Comparison of ENCODE assay signal across 10 cellular contexts in genomic region chr12:82383930-82384513, GRCh38. TPM values are rescaled to one million over a fixed set of nuclear protein-coding genes. Genes with fewer than 3 reads are reported as not detected.
DNase-seq lines count a peak whose midpoint lies in the region; TF ChIP-seq lines count a peak whose summit lies in the region.
"Had no signal": no experiment of that assay in that cellular context is flagged by ENCODE, and none has a peak within 500 bp of the region (broad histone marks: within the 10 kb centered on the region; RNA-seq: fewer than 3 reads in every experiment).

No MANE protein-coding gene starts in this region.

- peak; percentile 5 for TF ChIP-seq CTCF in HL-60 (IDR thresholded peaks at IDR 0.05; ENCODE audit: insufficient read depth, low read length)
- peak; percentile 86 for TF ChIP-seq CTCF in VCaP (conservative IDR thresholded peaks at IDR 0.05)

- DNase-seq in NCI-H2107 treated with DMSO at 0.1 percent for 48 hours (lab: John Stamatoyannopoulos, UW; ENCODE audit: unreplicated experiment) = peak; percentile 83
- no peak for DNase-seq in NCI-H2107 (lab: John Stamatoyannopoulos, UW)
- DNase-seq in HL-60 (ENCODE audit: low read depth in 1 of 2, low spot score in 1 of 2) = no peak
- DNase-seq in medulla oblongata (ENCODE audit: extremely low spot score) = peak; percentile 31
- DNase-seq in stimulated activated CD4-positive, alpha-beta T cell treated with anti-CD3 and anti-CD28 coated beads, Interleukin-15, amount 100 ng/mL, for 24 hours = no peak
- no peak for DNase-seq in stimulated activated naive CD4-positive, alpha-beta T cell (lab: John Stamatoyannopoulos, UW)
- DNase-seq in activated T-helper 1 cell treated with anti-CD3 and anti-CD28 coated beads, Interleukin-12 subunit alpha, Interleukin-12 subunit beta, Interleukin-2, Interleukin-4 antibody, amounts not matched to agents 30 ng/mL and 10 ng/mL and 1 ng/mL, durations not matched to agents 14 hours and 24 hours and 36 hours (ENCODE audit: low spot score) = no peak
- DNase-seq: right cardiac atrium had no signal

- no peak overlapping the region for H3K4me3 ChIP-seq in HL-60 (replicated peaks; ENCODE audit: insufficient read depth, low read length)

- H3K9me3 Mint-ChIP-seq in activated T-helper 1 cell treated with anti-CD3 and anti-CD28 coated beads, Interleukin-12 subunit alpha, Interleukin-12 subunit beta, Interleukin-2, Interleukin-4 antibody, amounts not matched to agents 30 ng/mL and 10 ng/mL and 1 ng/mL, durations not matched to agents 14 hours and 24 hours and 36 hours = no peaks in the 10 kb centered on the region

- H3K4me1 Mint-ChIP-seq in activated T-helper 1 cell treated with anti-CD3 and anti-CD28 coated beads, Interleukin-12 subunit alpha, Interleukin-12 subunit beta, Interleukin-2, Interleukin-4 antibody, amounts not matched to agents 30 ng/mL and 10 ng/mL and 1 ng/mL, durations not matched to agents 14 hours and 24 hours and 36 hours (ENCODE audit: low read depth) = no peaks in the 10 kb centered on the region

- intact Hi-C loops in activated T-helper 1 cell treated with anti-CD3 and anti-CD28 coated beads, Interleukin-12 subunit alpha, Interleukin-12 subunit beta, Interleukin-2, Interleukin-4 antibody, amounts not matched to agents 30 ng/mL and 10 ng/mL and 1 ng/mL, durations not matched to agents 14 hours and 24 hours and 36 hours (cut with micrococcal nuclease) = no loop called here

- H3K27ac Mint-ChIP-seq in activated T-helper 1 cell treated with anti-CD3 and anti-CD28 coated beads, Interleukin-12 subunit alpha, Interleukin-12 subunit beta, Interleukin-2, Interleukin-4 antibody, amounts not matched to agents 30 ng/mL and 10 ng/mL and 1 ng/mL, durations not matched to agents 14 hours and 24 hours and 36 hours = no peak overlapping the region

- H3K4me3 Mint-ChIP-seq in activated T-helper 1 cell treated with anti-CD3 and anti-CD28 coated beads, Interleukin-12 subunit alpha, Interleukin-12 subunit beta, Interleukin-2, Interleukin-4 antibody, amounts not matched to agents 30 ng/mL and 10 ng/mL and 1 ng/mL, durations not matched to agents 14 hours and 24 hours and 36 hours = no peak overlapping the region
- H3K4me3 Mint-ChIP-seq: CD4-positive, CD25-positive, alpha-beta regulatory T cell had no signal

- H3K27me3 Mint-ChIP-seq in activated T-helper 1 cell treated with anti-CD3 and anti-CD28 coated beads, Interleukin-12 subunit alpha, Interleukin-12 subunit beta, Interleukin-2, Interleukin-4 antibody, amounts not matched to agents 30 ng/mL and 10 ng/mL and 1 ng/mL, durations not matched to agents 14 hours and 24 hours and 36 hours (ENCODE audit: insufficient read depth) = no peaks in the 10 kb centered on the region
- H3K27me3 Mint-ChIP-seq: CD4-positive, CD25-positive, alpha-beta regulatory T cell had no signal

- H3K27me3 ChIP-seq in HL-60 (ENCODE audit: insufficient read depth, poor library complexity, severe bottlenecking) = no peaks in the 10 kb centered on the region

- no peak overlapping the region for H3K27ac ChIP-seq in HL-60 (replicated peaks)
- no peak overlapping the region for H3K27ac ChIP-seq in VCaP

- no peaks in the 10 kb centered on the region for H3K36me3 Mint-ChIP-seq in activated T-helper 1 cell treated with anti-CD3 and anti-CD28 coated beads, Interleukin-12 subunit alpha, Interleukin-12 subunit beta, Interleukin-2, Interleukin-4 antibody, amounts not matched to agents 30 ng/mL and 10 ng/mL and 1 ng/mL, durations not matched to agents 14 hours and 24 hours and 36 hours (ENCODE audit: low read depth)

RNA-seq across cellular contexts. Expression of gene METTL25, which starts 25.7 kb away (rescaled TPM):
- total RNA-seq in activated T-helper 1 cell treated with anti-CD3 and anti-CD28 coated beads, Interleukin-12 subunit alpha, Interleukin-12 subunit beta, Interleukin-2, Interleukin-4 antibody, amounts not matched to agents 30 ng/mL and 10 ng/mL and 1 ng/mL, durations not matched to agents 14 hours and 24 hours and 36 hours = 6.9 and 8.4 TPM in 2 replicates

RNA-seq across cellular contexts. Expression of gene CCDC59, which starts 25.8 kb away (rescaled TPM):
- total RNA-seq in activated T-helper 1 cell treated with anti-CD3 and anti-CD28 coated beads, Interleukin-12 subunit alpha, Interleukin-12 subunit beta, Interleukin-2, Interleukin-4 antibody, amounts not matched to agents 30 ng/mL and 10 ng/mL and 1 ng/mL, durations not matched to agents 14 hours and 24 hours and 36 hours = 84.7 and 101 TPM in 2 replicates

Comparison
In these comparisons a context has a peak if more than half of its experiments do, and no peak if none do; other contexts are left out.
1. DNase-seq: peak in NCI-H2107 treated with DMSO at 0.1 percent for 48 hours (single experiment) and medulla oblongata (single experiment); none in NCI-H2107 (single experiment), HL-60 (0 of 2), stimulated activated CD4-positive, alpha-beta T cell treated with anti-CD3 and anti-CD28 coated beads, Interleukin-15, amount 100 ng/mL, for 24 hours (single experiment), stimulated activated naive CD4-positive, alpha-beta T cell (0 of 6) and activated T-helper 1 cell treated with anti-CD3 and anti-CD28 coated beads, Interleukin-12 subunit alpha, Interleukin-12 subunit beta, Interleukin-2, Interleukin-4 antibody, amounts not matched to agents 30 ng/mL and 10 ng/mL and 1 ng/mL, durations not matched to agents 14 hours and 24 hours and 36 hours (single experiment).